ENCODE assay signal across 25 cellular contexts in genomic region chr17:9007052-9007714, GRCh38. TPM values are rescaled to one million over a fixed set of nuclear protein-coding genes. Genes with fewer than 3 reads are reported as not detected.
"Had no signal": no experiment of that assay in that cellular context is flagged by ENCODE, and none has a peak within 500 bp of the region (broad histone marks: within the 10 kb centered on the region; RNA-seq: fewer than 3 reads in every experiment).

No MANE protein-coding gene starts in this region.

- FAIRE-seq: kidney had no signal

- H3K9ac ChIP-seq: neural progenitor cell, parathyroid adenoma had no signal

- H3K4me1 ChIP-seq: gastrocnemius medialis, parathyroid adenoma, testis had no signal

- H3K4me3 ChIP-seq: dorsolateral prefrontal cortex, gastrocnemius medialis, lung, neural progenitor cell, skin epidermis, spleen, testis, tibial artery had no signal

- H3K27me3 ChIP-seq: testis had no signal

- ATAC-seq: gastrocnemius medialis; left lobe of liver; natural killer cell treated with Interleukin-12 subunit alpha and Interleukin-12 subunit beta and Interleukin-15 and Interleukin-18, amount 100 ng/mL, for 72 hours; right cardiac atrium; stimulated activated memory B cell treated with anti-CD40 and anti-IgM and Interleukin-4, amounts not matched to agents 10 μg/mL and 1 μg/mL and 100 μg/mL, for 72 hours; stimulated activated naive CD8-positive, alpha-beta T cell treated with anti-CD3 and anti-CD28 coated beads, Interleukin-15, Interleukin-2, amounts not matched to agents 100 U/mL and 50 U/mL, for 24 hours had no signal

- H3K9me3 Mint-ChIP-seq: natural killer cell treated with Interleukin-12 subunit alpha and Interleukin-12 subunit beta and Interleukin-15 and Interleukin-18, amount 100 ng/mL, for 72 hours; stimulated activated memory B cell treated with anti-CD40 and anti-IgM and Interleukin-4, amounts not matched to agents 10 μg/mL and 1 μg/mL and 100 μg/mL, for 72 hours had no signal

- H3K27ac Mint-ChIP-seq: memory B cell; natural killer cell treated with Interleukin-12 subunit alpha and Interleukin-12 subunit beta and Interleukin-15 and Interleukin-18, amount 100 ng/mL, for 72 hours; neural progenitor cell; progenitor cell of endocrine pancreas; stimulated activated memory B cell treated with anti-CD40 and anti-IgM and Interleukin-4, amounts not matched to agents 10 μg/mL and 1 μg/mL and 100 μg/mL, for 72 hours; type B pancreatic cell had no signal

- DNase-seq: dorsolateral prefrontal cortex; effector CD4-positive, alpha-beta T cell; gastrocnemius medialis; head of caudate nucleus; kidney; right cardiac atrium; spleen; stimulated activated CD4-positive, alpha-beta T cell treated with anti-CD3 and anti-CD28 coated beads, Interleukin-4, amount 100 ng/mL, for 4 hours; stimulated activated naive CD8-positive, alpha-beta T cell treated with anti-CD3 and anti-CD28 coated beads, Interleukin-15, Interleukin-2, amounts not matched to agents 100 U/mL and 50 U/mL, for 24 hours; substantia nigra; testis; tibial artery had no signal

- H3K4me2 ChIP-seq: neural progenitor cell had no signal

- H2AFZ ChIP-seq: neural progenitor cell, parathyroid adenoma had no signal

- H3K79me2 ChIP-seq: parathyroid adenoma had no signal

- H3K4me3 Mint-ChIP-seq: memory B cell; natural killer cell treated with Interleukin-12 subunit alpha and Interleukin-12 subunit beta and Interleukin-15 and Interleukin-18, amount 100 ng/mL, for 72 hours; stimulated activated memory B cell treated with anti-CD40 and anti-IgM and Interleukin-4, amounts not matched to agents 10 μg/mL and 1 μg/mL and 100 μg/mL, for 72 hours; type B pancreatic cell had no signal

- H3K27ac ChIP-seq: dorsolateral prefrontal cortex, gastrocnemius medialis, neural progenitor cell, parathyroid adenoma, skin epidermis, spleen, testis, tibial artery had no signal

- H3K9me3 ChIP-seq: gastrocnemius medialis, testis, tibial artery had no signal

- H3K36me3 ChIP-seq: gastrocnemius medialis, neural progenitor cell, spleen, tibial artery had no signal

- H3K36me3 Mint-ChIP-seq: memory B cell; natural killer cell treated with Interleukin-12 subunit alpha and Interleukin-12 subunit beta and Interleukin-15 and Interleukin-18, amount 100 ng/mL, for 72 hours; neural progenitor cell; stimulated activated memory B cell treated with anti-CD40 and anti-IgM and Interleukin-4, amounts not matched to agents 10 μg/mL and 1 μg/mL and 100 μg/mL, for 72 hours; type B pancreatic cell had no signal

RNA-seq across cellular contexts. Expression of gene PIK3R5, which starts 41.7 kb away (rescaled TPM):
- total RNA-seq: fibroblast of villous mesenchyme, glomerular endothelial cell, renal cortical epithelial cell had no signal
